Comparison of ENCODE assay signal across 8 cellular contexts in genomic region chrX:24242649-24243556, GRCh38.
DNase-seq lines count a peak whose midpoint lies in the region; ATAC-seq lines count a peak whose summit lies in the region.

No MANE protein-coding gene starts in this region.

- H3K9me3 Mint-ChIP-seq in activated CD4-positive, alpha-beta memory T cell treated with anti-CD3 and anti-CD28 coated beads, Interleukin-2, amount 10 ng/mL, durations not matched to agents 7 days and 5 days, result no peaks in the 10 kb centered on the region

- H3K27me3 Mint-ChIP-seq in activated CD4-positive, alpha-beta memory T cell treated with anti-CD3 and anti-CD28 coated beads, Interleukin-2, amount 10 ng/mL, durations not matched to agents 7 days and 5 days, result peaks cover 4% of the 10 kb centered on the region

- DNase-seq in RPMI8226 (peak; percentile 65), islet precursor cell (peak; percentile 79), midbrain (lab: John Stamatoyannopoulos, UW) (no peak), HUDEP-2 (lab: John Stamatoyannopoulos, UW; ENCODE audit: unreplicated experiment in 76 of 76) (no peak), NCI-H2171 treated with DMSO at 0.1 percent for 48 hours (lab: John Stamatoyannopoulos, UW) (no peak)
- no peak for DNase-seq in activated CD4-positive, alpha-beta memory T cell treated with anti-CD3 and anti-CD28 coated beads, Interleukin-2, amount 10 ng/mL, durations not matched to agents 7 days and 5 days

- H3K4me1 Mint-ChIP-seq in activated CD4-positive, alpha-beta memory T cell treated with anti-CD3 and anti-CD28 coated beads, Interleukin-2, amount 10 ng/mL, durations not matched to agents 7 days and 5 days, result peaks cover 5% of the 10 kb centered on the region

- H3K36me3 Mint-ChIP-seq in activated CD4-positive, alpha-beta memory T cell treated with anti-CD3 and anti-CD28 coated beads, Interleukin-2, amount 10 ng/mL, durations not matched to agents 7 days and 5 days (ENCODE audit: low read depth), result no peaks in the 10 kb centered on the region

- H3K27ac Mint-ChIP-seq in activated CD4-positive, alpha-beta memory T cell treated with anti-CD3 and anti-CD28 coated beads, Interleukin-2, amount 10 ng/mL, durations not matched to agents 7 days and 5 days, result no peak overlapping the region

- no peak overlapping the region for H3K4me3 Mint-ChIP-seq in activated CD4-positive, alpha-beta memory T cell treated with anti-CD3 and anti-CD28 coated beads, Interleukin-2, amount 10 ng/mL, durations not matched to agents 7 days and 5 days

- ATAC-seq in GM18870 (IDR thresholded peaks at IDR 0.05; ENCODE audit: unreplicated experiment) (peak; percentile 94), HG02884 (IDR thresholded peaks at IDR 0.05; ENCODE audit: unreplicated experiment) (peak; percentile 90)

- POLR2A ChIA-PET in activated CD4-positive, alpha-beta memory T cell treated with anti-CD3 and anti-CD28 coated beads, Interleukin-2, amount 10 ng/mL, durations not matched to agents 7 days and 5 days (lab: Charles Lee), result no interaction called here

- CTCF ChIA-PET in activated CD4-positive, alpha-beta memory T cell treated with anti-CD3 and anti-CD28 coated beads, Interleukin-2, amount 10 ng/mL, durations not matched to agents 7 days and 5 days (lab: Charles Lee), result interaction anchor here (0.6 to 1.7 kb wide), 3 partner anchors 161 to 1852 kb away, joined by 3 to 8 read pairs (median 3); no protein-coding TSS in a partner anchor

Comparison
In these comparisons a context has a peak if more than half of its experiments do, and no peak if none do; other contexts are left out.
1. DNase-seq: peak in RPMI8226 (single experiment) and islet precursor cell (single experiment); none in midbrain (single experiment), HUDEP-2 (0 of 76), activated CD4-positive, alpha-beta memory T cell treated with anti-CD3 and anti-CD28 coated beads, Interleukin-2, amount 10 ng/mL, durations not matched to agents 7 days and 5 days (single experiment) and NCI-H2171 treated with DMSO at 0.1 percent for 48 hours (single experiment).